ENCODE assay signal across 16 cellular contexts in genomic region chr13:43240278-43240677, GRCh38.
DNase-seq lines count a peak whose midpoint lies in the region; ATAC-seq, FAIRE-seq and TF ChIP-seq lines count a peak whose summit lies in the region.
"Had no signal": no experiment of that assay in that cellular context is flagged by ENCODE, and none has a peak within 500 bp of the region (broad histone marks: within the 10 kb centered on the region; RNA-seq: fewer than 3 reads in every experiment).

No MANE protein-coding gene starts in this region.

- no peak for TF ChIP-seq POLR2A in esophagus squamous epithelium (IDR thresholded peaks at IDR 0.05)

- H3K27ac ChIP-seq in esophagus squamous epithelium, result no peak overlapping the region
- H3K27ac ChIP-seq: HL-60, upper lobe of left lung had no signal

- no peaks in the 10 kb centered on the region for H3K4me1 ChIP-seq in esophagus squamous epithelium
- H3K4me1 ChIP-seq: upper lobe of left lung had no signal

- CTCF ChIA-PET in GM10248 (lab: Yijun Ruan, JAX), result interaction anchor here (0.7 to 1.5 kb wide), 2 partner anchors 14 to 462 kb away, joined by 3 read pairs; no protein-coding TSS in a partner anchor

- no peak overlapping the region for H3K4me3 ChIP-seq in esophagus squamous epithelium
- H3K4me3 ChIP-seq: MG63, upper lobe of left lung had no signal

- no peak for TF ChIP-seq CTCF in GM10248 (IDR thresholded peaks at IDR 0.05; ENCODE audit: control extremely low read depth, extremely low read depth, low read depth, missing control alignments)
- no peak for TF ChIP-seq CTCF in esophagus squamous epithelium (IDR thresholded peaks at IDR 0.05)

- POLR2A ChIA-PET in GM10248 (lab: Yijun Ruan, JAX), result no interaction called here

- H3K27me3 ChIP-seq in esophagus squamous epithelium, result no peaks in the 10 kb centered on the region
- H3K27me3 ChIP-seq: MG63, upper lobe of left lung had no signal

- ATAC-seq in HG02588 (IDR thresholded peaks at IDR 0.05; ENCODE audit: unreplicated experiment) (peak; percentile 66), HG03442 (IDR thresholded peaks at IDR 0.05; ENCODE audit: unreplicated experiment) (peak; percentile 87)
- ATAC-seq: natural killer cell had no signal

- peak; percentile 68 for FAIRE-seq in GM19239 (lab: Jason Lieb, UNC)
- FAIRE-seq: frontal cortex had no signal

- no peaks in the 10 kb centered on the region for H3K36me3 ChIP-seq in esophagus squamous epithelium
- H3K36me3 ChIP-seq: MG63, upper lobe of left lung had no signal

- intact Hi-C loops in esophagus squamous epithelium (cut with DNase I), result no loop called here

- no peaks in the 10 kb centered on the region for H3K9me3 ChIP-seq in esophagus squamous epithelium
- H3K9me3 ChIP-seq: MG63, upper lobe of left lung had no signal

- peak; percentile 55 for DNase-seq in GM10248 (ENCODE audit: extremely low spot score)
- peak; percentile 18 for DNase-seq in GM19239 (ENCODE audit: insufficient read length, low spot score)
- DNase-seq in esophagus squamous epithelium (lab: John Stamatoyannopoulos, UW), result no peak
- DNase-seq in NCI-H510A treated with DMSO at 0.1 percent for 48 hours (lab: John Stamatoyannopoulos, UW), result no peak
- no peak for DNase-seq in NCI-H510A (lab: John Stamatoyannopoulos, UW)
- no peak for DNase-seq in mucosa of gallbladder (ENCODE audit: low spot score)
- DNase-seq: activated CD4-positive, CD25-positive, alpha-beta regulatory T cell; activated T-cell treated with anti-CD3 and anti-CD28 coated beads, Interleukin-2, amount 50 U/mL, for 1 hour; anterior cingulate cortex; MG63; natural killer cell; upper lobe of left lung had no signal

Comparison
In these comparisons a context has a peak if more than half of its experiments do, and no peak if none do; other contexts are left out.
1. DNase-seq: peak in GM10248 (single experiment) and GM19239 (single experiment); none in esophagus squamous epithelium (single experiment), NCI-H510A treated with DMSO at 0.1 percent for 48 hours (single experiment), NCI-H510A (single experiment) and mucosa of gallbladder (single experiment).